In genomic region chr9:105421154-105421553, GRCh38 we compare ENCODE assay signal across 2 cellular contexts.
A peak's percentile ranks its signal among the peaks of the same experiment; 100 is the strongest.
TF ChIP-seq lines count a peak whose summit lies in the region.

No MANE protein-coding gene starts in this region.

TF ChIP-seq in IMR-90, 13 proteins besides CTCF, POLR2A, EP300 and RAD21:
- TF ChIP-seq MAFK (IDR thresholded peaks at IDR 0.05; ENCODE audit: low read depth, low read length) (peak; percentile 66), CHD1 (IDR thresholded peaks at IDR 0.05; ENCODE audit: low read depth, low read length) (no peak)

TF ChIP-seq in K562, 482 proteins besides CTCF, POLR2A, EP300 and RAD21:
- TF ChIP-seq C11orf30 (IDR thresholded peaks at IDR 0.05; ENCODE audit: low read depth) (0 out of 2 replicates have a peak, but pooled peaks have one; percentile 32), MAFK (IDR thresholded peaks at IDR 0.05; ENCODE audit: low read length) (peak; percentile 29; the same call in 1 of the 2 replicates), ATF2 (CRISPR knock-in tag; IDR thresholded peaks at IDR 0.05) (no peak), ZNF316 (IDR thresholded peaks at IDR 0.05) (peak; percentile 31; the same call in 1 of the 2 replicates), MAFG (tag; conservative IDR thresholded peaks at IDR 0.05) (peak; percentile 63; the same call in 1 of the 2 replicates)
